ENCODE assay signal across 19 cellular contexts in genomic region chr11:113202431-113202830, GRCh38.
DNase-seq lines count a peak whose midpoint lies in the region; TF ChIP-seq lines count a peak whose summit lies in the region.
"Had no signal": no experiment of that assay in that cellular context is flagged by ENCODE, and none has a peak within 500 bp of the region (broad histone marks: within the 10 kb centered on the region; RNA-seq: fewer than 3 reads in every experiment).

No MANE protein-coding gene starts in this region.

- H3K4me3 Mint-ChIP-seq in MCF 10A (ENCODE audit: unreplicated experiment): peak overlapping the region; percentile 3
- H3K4me3 Mint-ChIP-seq: activated B cell treated with CpG ODN at 0.5 μM for 24 hours; activated CD8-positive, alpha-beta T cell treated with anti-CD3 and anti-CD28 coated beads for 36 hours; activated naive CD4-positive, alpha-beta T cell treated with anti-CD3 and anti-CD28 coated beads, Interleukin-2, amount 50 U/mL, for 24 hours; activated T-cell treated with anti-CD3 and anti-CD28 coated beads, Interleukin-2, amount 50 U/mL, for 4 hours; effector memory CD8-positive, alpha-beta T cell; T-helper 2 cell treated with Interferon-gamma antibody and Interleukin-4, amounts not matched to agents 5 μg/mL and 100 μg/mL, for 36 hours had no signal

- H3K9me3 Mint-ChIP-seq in MCF 10A (ENCODE audit: unreplicated experiment): no peaks in the 10 kb centered on the region
- H3K9me3 Mint-ChIP-seq: activated B cell treated with CpG ODN at 0.5 μM for 24 hours; activated CD8-positive, alpha-beta T cell treated with anti-CD3 and anti-CD28 coated beads for 36 hours; activated naive CD4-positive, alpha-beta T cell treated with anti-CD3 and anti-CD28 coated beads, Interleukin-2, amount 50 U/mL, for 24 hours; activated T-cell treated with anti-CD3 and anti-CD28 coated beads, Interleukin-2, amount 50 U/mL, for 4 hours; effector memory CD8-positive, alpha-beta T cell; T-helper 2 cell treated with Interferon-gamma antibody and Interleukin-4, amounts not matched to agents 5 μg/mL and 100 μg/mL, for 36 hours had no signal

- DNase-seq in AG20443 (ENCODE audit: low spot score) (peak; percentile 25), M059J (ENCODE audit: low read depth) (peak; percentile 25), MCF 10A (ENCODE audit: unreplicated experiment) (peak; percentile 69), kidney tubule cell (ENCODE audit: low spot score) (peak; percentile 33), cerebellar nuclear complex (lab: John Stamatoyannopoulos, UW) (no peak), NCI-H1694 (lab: John Stamatoyannopoulos, UW) (no peak), NCI-H1417 (lab: John Stamatoyannopoulos, UW) (no peak), amygdala (lab: John Stamatoyannopoulos, UW) (no peak)
- DNase-seq: activated B cell treated with CpG ODN at 0.5 μM for 24 hours; activated CD8-positive, alpha-beta T cell treated with anti-CD3 and anti-CD28 coated beads for 36 hours; activated T-cell treated with anti-CD3 and anti-CD28 coated beads, Interleukin-2, amount 50 U/mL, for 4 hours; effector memory CD8-positive, alpha-beta T cell; glutamatergic neuron; left ventricle myocardium superior; NCI-H187; NCI-H2227 treated with DMSO at 0.1 percent for 48 hours; upper lobe of right lung had no signal

- intact Hi-C loops in MCF 10A (cut with micrococcal nuclease): no loop called here

- no peaks in the 10 kb centered on the region for H3K27me3 Mint-ChIP-seq in MCF 10A (ENCODE audit: insufficient read depth, unreplicated experiment)
- H3K27me3 Mint-ChIP-seq: activated B cell treated with CpG ODN at 0.5 μM for 24 hours had no signal

- H3K27ac Mint-ChIP-seq in MCF 10A (ENCODE audit: low read depth, unreplicated experiment): peak overlapping the region; percentile 58
- H3K27ac Mint-ChIP-seq: activated B cell treated with CpG ODN at 0.5 μM for 24 hours; activated CD8-positive, alpha-beta T cell treated with anti-CD3 and anti-CD28 coated beads for 36 hours; activated naive CD4-positive, alpha-beta T cell treated with anti-CD3 and anti-CD28 coated beads, Interleukin-2, amount 50 U/mL, for 24 hours; effector memory CD8-positive, alpha-beta T cell; T-helper 2 cell treated with Interferon-gamma antibody and Interleukin-4, amounts not matched to agents 5 μg/mL and 100 μg/mL, for 36 hours had no signal

- peaks cover 39% of the 10 kb centered on the region for H3K4me1 Mint-ChIP-seq in MCF 10A (ENCODE audit: insufficient read depth, unreplicated experiment)
- H3K4me1 Mint-ChIP-seq: activated B cell treated with CpG ODN at 0.5 μM for 24 hours; activated naive CD4-positive, alpha-beta T cell treated with anti-CD3 and anti-CD28 coated beads, Interleukin-2, amount 50 U/mL, for 24 hours had no signal

- no peaks in the 10 kb centered on the region for H3K36me3 Mint-ChIP-seq in MCF 10A (ENCODE audit: insufficient read depth, unreplicated experiment)
- H3K36me3 Mint-ChIP-seq: activated naive CD4-positive, alpha-beta T cell treated with anti-CD3 and anti-CD28 coated beads, Interleukin-2, amount 50 U/mL, for 24 hours had no signal

- TF ChIP-seq CTCF in MCF 10A (IDR thresholded peaks at IDR 0.05; ENCODE audit: unreplicated experiment): no peak

- POLR2A ChIA-PET in MCF 10A (lab: Yijun Ruan, JAX): interaction anchor here (0.6 to 1.5 kb wide), 3 partner anchors 10 to 219 kb away, joined by 3 to 4 read pairs (median 3); no protein-coding TSS in a partner anchor

- BruUV-seq in MCF 10A (replicated peaks; lab: Mats Ljungman, UMichigan): no TSS peak

- CTCF ChIA-PET in MCF 10A (lab: Yijun Ruan, JAX): interaction anchor here (0.6 to 0.7 kb wide), 3 partner anchors 87 to 1080 kb away, joined by 3 read pairs; no protein-coding TSS in a partner anchor

Comparison
In these comparisons a context has a peak if more than half of its experiments do, and no peak if none do; other contexts are left out.
1. DNase-seq: peak in AG20443 (single experiment), M059J (single experiment), MCF 10A (single experiment) and kidney tubule cell (single experiment); none in cerebellar nuclear complex (0 of 2), NCI-H1694 (single experiment), NCI-H1417 (0 of 3) and amygdala (0 of 56).